In the genomic region with DNA sequence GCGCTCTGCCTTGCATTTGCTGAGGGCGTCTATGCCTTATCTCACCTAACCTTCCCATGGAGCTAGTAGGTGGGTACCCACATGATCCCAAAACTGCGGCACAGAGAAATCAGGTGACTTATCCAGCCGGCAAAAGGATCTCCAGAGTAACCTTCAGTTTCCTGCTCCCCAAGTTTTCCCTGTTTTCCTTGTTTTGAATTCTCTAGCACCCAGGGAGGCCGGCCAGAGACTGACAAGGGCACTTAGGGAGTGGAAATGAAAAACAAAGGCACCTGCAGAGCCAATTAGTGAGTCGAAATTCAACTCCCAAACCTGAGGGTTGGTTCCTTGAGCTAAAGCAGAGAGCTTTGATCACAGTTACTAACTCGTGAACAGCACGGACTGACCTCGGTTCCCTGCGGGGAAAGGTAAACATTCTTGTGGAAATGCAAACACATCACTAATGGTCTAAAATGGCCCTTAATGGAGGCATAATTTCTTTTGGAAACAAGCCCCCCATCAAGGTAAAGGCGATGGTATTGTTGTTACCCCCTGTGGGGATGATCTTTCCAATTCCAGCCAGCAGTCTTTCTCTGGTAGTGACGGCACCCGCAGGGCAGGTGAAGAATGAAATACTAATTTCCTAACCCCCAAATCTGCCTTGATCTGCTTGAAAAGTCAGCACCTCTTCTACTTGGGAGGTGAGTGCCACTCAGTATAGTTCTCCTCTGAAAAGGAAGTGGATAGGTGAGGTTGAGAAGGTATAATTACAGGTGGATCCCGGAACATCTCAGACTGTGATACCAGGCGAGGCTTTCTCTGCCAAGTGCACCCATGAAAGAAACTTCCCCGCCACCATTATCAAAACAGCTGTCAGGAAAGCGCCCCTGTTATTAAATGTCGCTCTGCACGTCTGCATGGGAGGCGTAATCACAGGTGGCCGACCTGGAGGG, we compare ENCODE assay signal across 16 cellular contexts.
DNase-seq lines count a peak whose midpoint lies in the region; ATAC-seq and TF ChIP-seq lines count a peak whose summit lies in the region.
"Had no signal": no experiment of that assay in that cellular context is flagged by ENCODE, and none has a peak within 500 bp of the region (broad histone marks: within the 10 kb centered on the region; RNA-seq: fewer than 3 reads in every experiment).

No MANE protein-coding gene starts in this region.

- peak; percentile 73 for ATAC-seq in left lung
- ATAC-seq in HG03521 (IDR thresholded peaks at IDR 0.05; ENCODE audit: unreplicated experiment) = no peak
- ATAC-seq in HG02981 (IDR thresholded peaks at IDR 0.05; ENCODE audit: unreplicated experiment) = no peak
- ATAC-seq: heart left ventricle, PC-3 had no signal

- H3K4me1 ChIP-seq in left lung (no peaks in the 10 kb centered on the region), ascending aorta (peaks cover 0 to 5% of the 10 kb centered on the region in 2 donors)
- H3K4me1 ChIP-seq: tibial nerve had no signal

- H3K9me3 ChIP-seq in left lung (no peaks in the 10 kb centered on the region), ascending aorta (no peaks in the 10 kb centered on the region)
- H3K9me3 ChIP-seq: heart left ventricle, tibial nerve had no signal

- no peak overlapping the region for H3K27ac ChIP-seq in left lung
- no peak overlapping the region for H3K27ac ChIP-seq in ascending aorta
- H3K27ac ChIP-seq: epithelial cell of prostate, heart left ventricle, tibial nerve had no signal

- H3K36me3 ChIP-seq in left lung (no peaks in the 10 kb centered on the region), ascending aorta (no peaks in the 10 kb centered on the region)
- H3K36me3 ChIP-seq: heart left ventricle, tibial nerve had no signal

- no peak for TF ChIP-seq CTCF in left lung (IDR thresholded peaks at IDR 0.05)
- TF ChIP-seq CTCF in ascending aorta (IDR thresholded peaks at IDR 0.05) = no peak

- DNase-seq in DMS79 treated with DMSO at 0.1 percent for 48 hours (lab: John Stamatoyannopoulos, UW) (peak; percentile 96), NCI-H187 (lab: John Stamatoyannopoulos, UW) (peak; percentile 93 to 95), NCI-H748 treated with DMSO at 0.1 percent for 48 hours (lab: John Stamatoyannopoulos, UW) (peak; percentile 100), left lung (no peak), ascending aorta (ENCODE audit: low spot score in 2 of 2) (no peak), hypothalamus (lab: John Stamatoyannopoulos, UW) (no peak)
- DNase-seq: activated CD8-positive, alpha-beta memory T cell treated with anti-CD3 and anti-CD28 coated beads, Interleukin-2, amount 50 U/mL, for 48 hours; activated naive CD8-positive, alpha-beta T cell treated with anti-CD3 and anti-CD28 coated beads, Interleukin-2, amount 10 ng/mL, durations not matched to agents 7 days and 5 days; heart left ventricle; mesenchymal stem cell; occipital lobe; PC-3 had no signal

- H3K27me3 ChIP-seq in left lung (peaks cover 0 to 11% of the 10 kb centered on the region in 2 donors), ascending aorta (no peaks in the 10 kb centered on the region)

- no peak overlapping the region for H3K4me3 ChIP-seq in left lung
- no peak overlapping the region for H3K4me3 ChIP-seq in ascending aorta
- H3K4me3 ChIP-seq: heart left ventricle, tibial nerve had no signal

- intact Hi-C loops in left lung (cut with DNase I) (no loop called here), ascending aorta (cut with DNase I) (no loop called here)

Comparison
In these comparisons a context has a peak if more than half of its experiments do, and no peak if none do; other contexts are left out.
1. DNase-seq: peak in DMS79 treated with DMSO at 0.1 percent for 48 hours (single experiment), NCI-H187 (2 of 2) and NCI-H748 treated with DMSO at 0.1 percent for 48 hours (single experiment); none in left lung (0 of 2), ascending aorta (0 of 2) and hypothalamus (0 of 51).